ENCODE assay signal across 24 cellular contexts in genomic region chr13:95319551-95320274, GRCh38. TPM values are rescaled to one million over a fixed set of nuclear protein-coding genes. Genes with fewer than 3 reads are reported as not detected.
DNase-seq lines count a peak whose midpoint lies in the region; ATAC-seq, FAIRE-seq and TF ChIP-seq lines count a peak whose summit lies in the region.
"Had no signal": no experiment of that assay in that cellular context is flagged by ENCODE, and none has a peak within 500 bp of the region (broad histone marks: within the 10 kb centered on the region; RNA-seq: fewer than 3 reads in every experiment).

No MANE protein-coding gene starts in this region.

- no peaks in the 10 kb centered on the region for H3K27me3 Mint-ChIP-seq in MCF 10A (ENCODE audit: insufficient read depth, unreplicated experiment)

- H3K4me2 ChIP-seq in K562 (ENCODE audit: insufficient read depth, low read length) (no peak overlapping the region), GM23248 (ENCODE audit: unreplicated experiment) (no peak overlapping the region)
- H3K4me2 ChIP-seq: GM23338 had no signal

- no peak for TF ChIP-seq RAD21 in K562 (CRISPR knock-in tag; conservative IDR thresholded peaks at IDR 0.05 in 1 of 2, IDR thresholded peaks at IDR 0.05 in 1 of 2)

- H3K4me1 ChIP-seq in breast epithelium (no peaks in the 10 kb centered on the region), K562 (replicated peaks in 1 of 2; ENCODE audit: control insufficient read depth in 2 of 2, insufficient read depth in 2 of 2, low read length in 2 of 2) (peaks cover 5 to 6% of the 10 kb centered on the region in 2 experiments; a peak in 4 of 5 replicates), kidney (ENCODE audit: control insufficient read depth in 1 of 2, insufficient read depth in 1 of 2, low read depth in 1 of 2, low read length in 2 of 2) (no peaks in the 10 kb centered on the region), GM23248 (ENCODE audit: insufficient read depth) (no peaks in the 10 kb centered on the region)

- no peak overlapping the region for H2AFZ ChIP-seq in K562 (ENCODE audit: low read depth, low read length)
- H2AFZ ChIP-seq in GM23248 = no peak overlapping the region
- H2AFZ ChIP-seq: GM23338 had no signal

- H3K27ac ChIP-seq in breast epithelium (no peak overlapping the region), K562 (ENCODE audit: extremely low read depth, low read depth, low read length) (no peak overlapping the region), kidney (ENCODE audit: low read depth in 2 of 2, low read length in 2 of 2) (no peak overlapping the region), GM23248 (no peak overlapping the region)

- H3F3A ChIP-seq in GM23248 (ENCODE audit: insufficient read depth) = no peaks in the 10 kb centered on the region

- no peak overlapping the region for H3K27ac Mint-ChIP-seq in MCF 10A (ENCODE audit: low read depth, unreplicated experiment)
- H3K27ac Mint-ChIP-seq: GM23338 had no signal

- FAIRE-seq in K562 (lab: Jason Lieb, UNC) (no peak), kidney (lab: Jason Lieb, UNC) (peak; percentile 29)
- FAIRE-seq: D721Med, GM18507 had no signal

- TF ChIP-seq POLR2A in breast epithelium (IDR thresholded peaks at IDR 0.05) (no peak), K562 (conservative IDR thresholded peaks at IDR 0.05) (no peak)

- no peak overlapping the region for H3K4me3 Mint-ChIP-seq in MCF 10A (ENCODE audit: unreplicated experiment)
- H3K4me3 Mint-ChIP-seq: GM23338 had no signal

- H3K9me1 ChIP-seq in K562 (ENCODE audit: control insufficient read depth, insufficient read depth, low read length) = no peaks in the 10 kb centered on the region

- H3K27me3 ChIP-seq in breast epithelium (no peaks in the 10 kb centered on the region), K562 (ENCODE audit: control insufficient read depth in 2 of 2, insufficient read depth in 2 of 2, low read length in 2 of 2) (no peaks in the 10 kb centered on the region), GM23248 (replicated peaks; ENCODE audit: insufficient read depth) (no peaks in the 10 kb centered on the region)
- H3K27me3 ChIP-seq: BE2C had no signal

- no peaks in the 10 kb centered on the region for H3K9me3 Mint-ChIP-seq in MCF 10A (ENCODE audit: unreplicated experiment)
- H3K9me3 Mint-ChIP-seq: GM23338 had no signal

- H3K9me3 ChIP-seq in breast epithelium (no peaks in the 10 kb centered on the region), K562 (replicated peaks; ENCODE audit: control insufficient read depth, insufficient read depth, low read depth, low read length) (no peaks in the 10 kb centered on the region), kidney (ENCODE audit: control insufficient read depth in 1 of 2, low read length in 2 of 2) (no peaks in the 10 kb centered on the region), GM23248 (ENCODE audit: low read depth) (no peaks in the 10 kb centered on the region)
- H3K9me3 ChIP-seq: BE2C had no signal

- H3K9me2 ChIP-seq in GM23248 (ENCODE audit: insufficient read depth) = no peaks in the 10 kb centered on the region

- POLR2A ChIA-PET in MCF 10A (lab: Yijun Ruan, JAX) = no interaction called here
- POLR2A ChIA-PET in K562 (lab: Yijun Ruan, JAX) = no interaction called here

- H3K4me3 ChIP-seq in breast epithelium (no peak overlapping the region), K562 (no peak overlapping the region), kidney (ENCODE audit: low read length in 2 of 2) (no peak overlapping the region), GM23248 (no peak overlapping the region)
- H3K4me3 ChIP-seq: GM23338 had no signal

- no peak for ATAC-seq in K562
- ATAC-seq in GM18873 (IDR thresholded peaks at IDR 0.05; ENCODE audit: low FRiP score, unreplicated experiment) = no peak
- ATAC-seq: GM23338, PC-3 had no signal

- TF ChIP-seq CTCF in MCF 10A (IDR thresholded peaks at IDR 0.05; ENCODE audit: unreplicated experiment) (no peak), breast epithelium (IDR thresholded peaks at IDR 0.05) (no peak), K562 (IDR thresholded peaks at IDR 0.05 in 2 of 3, conservative IDR thresholded peaks at IDR 0.05 in 1 of 3; ENCODE audit: insufficient read depth in 2 of 3, low read depth in 1 of 3, low read length in 3 of 3) (no peak), kidney (IDR thresholded peaks at IDR 0.05; ENCODE audit: borderline replicate concordance, extremely low read depth, insufficient read depth) (no peak)

- in situ Hi-C loops in K562 (cut with MboI) (no loop called here), GM23248 (cut with MboI) (no loop called here)

- WGBS in K562 (ENCODE audit: insufficient coverage, low coverage, missing lambda C conversion rate) = 81% methylated on average over 6 of the region's 9 CpGs
- 75 to 81% methylated on average over 8 to 9 of the region's 9 CpGs for WGBS in GM23248 (ENCODE audit: low coverage in 1 of 2, low lambda C conversion rate in 2 of 2, missing lambda C conversion rate in 2 of 2), 2 experiments

- DNase-seq in MCF 10A (ENCODE audit: unreplicated experiment) = peak; percentile 61
- DNase-seq in breast epithelium (ENCODE audit: low spot score in 2 of 2) = no peak
- DNase-seq in K562 (ENCODE audit: extremely low read depth in 1 of 4, low spot score in 3 of 4) = no peak
- no peak for DNase-seq in kidney
- peak; percentile 32 for DNase-seq in renal cortical epithelial cell (ENCODE audit: low read depth)
- DNase-seq in COR-L47 (lab: John Stamatoyannopoulos, UW) = no peak
- no peak for DNase-seq in GM23248
- DNase-seq: 8988T; ACHN; BE2C; HCEC 1CT; KBM-7; MM.1S; NCI-H1694; NCI-H2029 treated with DMSO at 0.1 percent for 48 hours; NCI-H446 treated with DMSO at 0.1 percent for 48 hours; NCI-H526; NCI-H82; NK-92 treated with Interleukin-12 subunit alpha and Interleukin-12 subunit beta, amount 100 ng/mL, for 24 hours; PC-3 had no signal

- CTCF ChIA-PET in MCF 10A (lab: Yijun Ruan, JAX) = interaction anchor here (0.7 kb wide), 1 partner anchor 163 kb away, joined by 3 read pairs; no protein-coding TSS in a partner anchor
- CTCF ChIA-PET in K562 (lab: Yijun Ruan, JAX; ENCODE audit: low intra/inter-chr PET ratio) = no interaction called here

- no peaks in the 10 kb centered on the region for H3K79me2 ChIP-seq in K562 (ENCODE audit: control insufficient read depth, insufficient read depth, low read length)
- no peaks in the 10 kb centered on the region for H3K79me2 ChIP-seq in GM23248 (ENCODE audit: insufficient read depth)

- intact Hi-C loops in MCF 10A (cut with micrococcal nuclease) = no loop called here
- intact Hi-C loops in breast epithelium (cut with DNase I; ENCODE audit: low total_unique reads) = no loop called here
- intact Hi-C loops in K562 (cut with micrococcal nuclease) = no loop called here
- intact Hi-C loops in kidney (cut with DNase I) = no loop called here

- H4K20me1 ChIP-seq in K562 (replicated peaks; ENCODE audit: control insufficient read depth, insufficient read depth, low read length) (no peaks in the 10 kb centered on the region), GM23248 (ENCODE audit: insufficient read depth) (no peaks in the 10 kb centered on the region)

- no peaks in the 10 kb centered on the region for H3K36me3 Mint-ChIP-seq in MCF 10A (ENCODE audit: insufficient read depth, unreplicated experiment)

- H3K9ac ChIP-seq in K562 (ENCODE audit: insufficient read depth in 1 of 2, low read depth in 2 of 2, low read length in 2 of 2) (no peak overlapping the region), kidney (ENCODE audit: low read length in 2 of 2) (no peak overlapping the region), GM23248 (no peak overlapping the region)

- H3K36me3 ChIP-seq in breast epithelium = no peaks in the 10 kb centered on the region
- H3K36me3 ChIP-seq in K562 (ENCODE audit: control insufficient read depth, insufficient read depth, low read length) = no peaks in the 10 kb centered on the region
- no peaks in the 10 kb centered on the region for H3K36me3 ChIP-seq in kidney (ENCODE audit: control insufficient read depth in 1 of 2, insufficient read depth in 2 of 2, low read length in 2 of 2)
- no peaks in the 10 kb centered on the region for H3K36me3 ChIP-seq in GM23248 (ENCODE audit: low read depth)
- H3K36me3 ChIP-seq: BE2C had no signal

- BruUV-seq in MCF 10A (replicated peaks; lab: Mats Ljungman, UMichigan) (no TSS peak), K562 (replicated peaks; lab: Mats Ljungman, UMichigan) (no TSS peak)

- H3K4me1 Mint-ChIP-seq in MCF 10A (ENCODE audit: insufficient read depth, unreplicated experiment) = no peaks in the 10 kb centered on the region
- H3K4me1 Mint-ChIP-seq: GM23338 had no signal

- no peak for TF ChIP-seq EP300 in K562 (IDR thresholded peaks at IDR 0.05; ENCODE audit: low read length)

TF ChIP-seq in K562, 482 proteins besides CTCF, POLR2A, EP300 and RAD21 (continues in another document):
- TF ChIP-seq FOXA3 (CRISPR knock-in tag; conservative IDR thresholded peaks at IDR 0.05 in 1 of 2, IDR thresholded peaks at IDR 0.05 in 1 of 2) = no peak
- TF ChIP-seq ZNF274 (IDR thresholded peaks at IDR 0.05; ENCODE audit: borderline replicate concordance, low read depth, low read length) = no peak
- no peak for TF ChIP-seq MCM5 (IDR thresholded peaks at IDR 0.05; ENCODE audit: low read depth)

RNA-seq across cellular contexts. Expression of gene ABCC4, which starts 18.5 kb away (rescaled TPM):
- total RNA-seq in MCF 10A (2022) (13.8 and 13.9 TPM in 2 replicates), breast epithelium (1 to 10 TPM; 4.1 to 6.2 (median 4.5) TPM), K562 (2014; rRNA removed) (21.7 and 25.7 TPM in 2 replicates), K562 (2014; rRNA removed; fragmentation: Illumina TruSeq; extraction: Trizol) (37.2 and 42.3 TPM in 2 replicates), K562 (2015; rRNA removed; fragmentation: Illumina TruSeq; extraction: Trizol) (22.8 and 25.4 TPM in 2 replicates), K562 (2021) (35.8 and 37.3 TPM in 2 replicates), kidney (52.4 TPM), renal cortical epithelial cell (77.4 and 145 TPM in 2 replicates)
- total RNA-seq in K562 (2011; cell fraction: chromatin; rRNA removed; ENCODE audit: low replicate concordance) = 171 and 231 TPM in 2 replicates
- total RNA-seq in K562 (2011; cell fraction: nucleolus; rRNA removed) = 78.9 and 97.5 TPM in 2 replicates
- 124 and 134 TPM in 2 replicates for total RNA-seq in K562 (2011; cell fraction: nucleoplasm; rRNA removed)
- polyA plus RNA-seq in K562 (2011; rRNA removed) (34.4 and 46.1 TPM in 2 replicates), K562 (2014; fragmentation: Illumina TruSeq; extraction: Trizol) (24.3 and 26.9 TPM in 2 replicates), K562 (2014; fragmentation: Nextera tagmentation; extraction: Ambion mirVana) (10 to 100 TPM in 1 of 2 experiments, 1 to 10 TPM in 1; 9.4 to 10.5 TPM), K562 (2014; rRNA removed) (16.7 and 19.5 TPM in 2 replicates), kidney (ENCODE audit: insufficient read depth, low read depth, low replicate concordance) (11.3 TPM), GM23248 (2016; fragmentation: Nextera tagmentation; extraction: Ambion mirVana) (3.9 and 4.5 TPM in 2 replicates)
- 14.7 and 26.7 TPM in 2 replicates for polyA plus RNA-seq in K562 (2011; cell fraction: cytosol; rRNA removed)
- polyA plus RNA-seq in K562 (2011; cell fraction: nucleus; rRNA removed) = 20.7 and 26.2 TPM in 2 replicates
- 16.4 and 18.6 TPM in 2 replicates for polyA plus RNA-seq in K562 (2012)
- 125 and 134 TPM in 2 replicates for polyA minus RNA-seq in K562 (2011; rRNA and poly(A)+ RNA removed)
- 43.1 and 44.1 TPM in 2 replicates for polyA minus RNA-seq in K562 (2011; cell fraction: cytosol; rRNA and poly(A)+ RNA removed)
- 48.1 and 77.4 TPM in 2 replicates for polyA minus RNA-seq in K562 (2011; cell fraction: nucleus; rRNA and poly(A)+ RNA removed)
- total RNA-seq in GM23248 (2014; rRNA removed; shearing (Covaris generic)) = 7.6 and 11.2 TPM in 2 replicates

Comparison
In these comparisons a context has a peak if more than half of its experiments do, and no peak if none do; other contexts are left out.
1. DNase-seq: peak in MCF 10A (single experiment) and renal cortical epithelial cell (single experiment); none in breast epithelium (0 of 2), K562 (0 of 4), kidney (single experiment), COR-L47 (single experiment) and GM23248 (single experiment).